Comparison of ENCODE assay signal across 23 cellular contexts in the genomic region with DNA sequence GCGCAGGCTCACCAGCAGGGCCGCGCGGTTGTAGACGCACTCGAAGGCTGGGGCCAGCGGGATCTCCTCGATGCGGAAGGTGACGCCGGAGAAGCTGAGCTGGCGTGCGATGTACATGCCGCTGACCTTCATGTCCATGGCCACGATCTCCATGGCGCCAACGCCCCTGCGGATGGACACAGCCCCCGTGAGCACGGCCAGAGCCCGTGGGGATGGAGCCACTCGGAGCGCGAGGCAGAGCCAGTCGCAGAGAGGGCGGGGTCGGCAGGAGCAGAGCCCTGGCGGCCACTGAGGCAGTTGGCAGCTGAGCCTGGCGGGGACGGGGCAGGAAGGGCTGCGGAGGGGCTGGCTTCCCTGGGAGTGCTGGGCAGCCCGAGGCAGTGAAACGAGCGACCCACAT.
"Had no signal": no experiment of that assay in that cellular context is flagged by ENCODE, and none has a peak within 500 bp of the region (broad histone marks: within the 10 kb centered on the region; RNA-seq: fewer than 3 reads in every experiment).

No MANE protein-coding gene starts in this region.

- H3K27me3 Mint-ChIP-seq: activated naive CD8-positive, alpha-beta T cell treated with anti-CD3 and anti-CD28 coated beads for 36 hours had no signal

- H3K4me3 ChIP-seq: cardiac muscle cell had no signal

- H3K4me1 Mint-ChIP-seq: activated naive CD8-positive, alpha-beta T cell treated with anti-CD3 and anti-CD28 coated beads for 36 hours; WTC11 had no signal

- H3K27ac ChIP-seq: brain microvascular endothelial cell, cardiac muscle cell had no signal

- H3K27ac Mint-ChIP-seq: activated CD8-positive, alpha-beta T cell treated with anti-CD3 and anti-CD28 coated beads, Interleukin-2, amount 10 ng/mL, durations not matched to agents 7 days and 5 days; activated naive CD8-positive, alpha-beta T cell treated with anti-CD3 and anti-CD28 coated beads for 36 hours; T-helper 1 cell treated with Interleukin-12 subunit alpha and Interleukin-12 subunit beta and Interleukin-4 antibody, amounts not matched to agents 30 μg/mL and 1 μg/mL, for 36 hours; WTC11 had no signal

- H3K27me3 ChIP-seq: brain microvascular endothelial cell, cardiac muscle cell had no signal

- ATAC-seq: activated CD8-positive, alpha-beta T cell treated with anti-CD3 and anti-CD28 coated beads, Interleukin-2, amount 10 ng/mL, durations not matched to agents 7 days and 5 days; activated T-cell treated with anti-CD3 and anti-CD28 coated beads, Interleukin-2, amount 50 U/mL, for 4 hours; WTC11 had no signal

- DNase-seq: activated CD4-positive, alpha-beta T cell treated with anti-CD3 and anti-CD28 coated beads for 48 hours; activated CD4-positive, alpha-beta T cell treated with anti-CD3 and anti-CD28 coated beads, Interleukin-2, amount 50 U/mL, for 4 hours; activated CD8-positive, alpha-beta T cell treated with anti-CD3 and anti-CD28 coated beads, Interleukin-2, amount 10 ng/mL, durations not matched to agents 7 days and 5 days; activated effector memory CD4-positive, alpha-beta T cell treated with anti-CD3 and anti-CD28 coated beads, Interleukin-2, amount 50 U/mL, for 16 hours; activated naive CD4-positive, alpha-beta T cell treated with Interleukin-2 at 50 U/mL for 16 hours; activated naive CD8-positive, alpha-beta T cell treated with anti-CD3 and anti-CD28 coated beads for 36 hours; activated T-cell treated with anti-CD3 and anti-CD28 coated beads, Interleukin-2, amount 50 U/mL, for 4 hours; brain microvascular endothelial cell; cerebellar nuclear complex; KG1; NCI-H1092 treated with DMSO at 0.1 percent for 48 hours; NCI-H1417 treated with DMSO at 0.1 percent for 48 hours; NCI-H1694 treated with DMSO at 0.1 percent for 48 hours; NCI-H2029 treated with DMSO at 0.1 percent for 48 hours; NCI-H345; NCI-H510A; NCI-H526 treated with DMSO at 0.1 percent for 48 hours; NCI-H82; SHP77 treated with DMSO at 0.1 percent for 48 hours; T-helper 9 cell had no signal

- H3K4me3 Mint-ChIP-seq: activated CD8-positive, alpha-beta T cell treated with anti-CD3 and anti-CD28 coated beads, Interleukin-2, amount 10 ng/mL, durations not matched to agents 7 days and 5 days; activated naive CD8-positive, alpha-beta T cell treated with anti-CD3 and anti-CD28 coated beads for 36 hours; activated T-cell treated with anti-CD3 and anti-CD28 coated beads, Interleukin-2, amount 50 U/mL, for 4 hours; T-helper 1 cell treated with Interleukin-12 subunit alpha and Interleukin-12 subunit beta and Interleukin-4 antibody, amounts not matched to agents 30 μg/mL and 1 μg/mL, for 36 hours; WTC11 had no signal

- H3K9me3 Mint-ChIP-seq: activated naive CD8-positive, alpha-beta T cell treated with anti-CD3 and anti-CD28 coated beads for 36 hours; activated T-cell treated with anti-CD3 and anti-CD28 coated beads, Interleukin-2, amount 50 U/mL, for 4 hours; T-helper 1 cell treated with Interleukin-12 subunit alpha and Interleukin-12 subunit beta and Interleukin-4 antibody, amounts not matched to agents 30 μg/mL and 1 μg/mL, for 36 hours; WTC11 had no signal
